1 cellular context compared by ENCODE assay signal in the genomic region with DNA sequence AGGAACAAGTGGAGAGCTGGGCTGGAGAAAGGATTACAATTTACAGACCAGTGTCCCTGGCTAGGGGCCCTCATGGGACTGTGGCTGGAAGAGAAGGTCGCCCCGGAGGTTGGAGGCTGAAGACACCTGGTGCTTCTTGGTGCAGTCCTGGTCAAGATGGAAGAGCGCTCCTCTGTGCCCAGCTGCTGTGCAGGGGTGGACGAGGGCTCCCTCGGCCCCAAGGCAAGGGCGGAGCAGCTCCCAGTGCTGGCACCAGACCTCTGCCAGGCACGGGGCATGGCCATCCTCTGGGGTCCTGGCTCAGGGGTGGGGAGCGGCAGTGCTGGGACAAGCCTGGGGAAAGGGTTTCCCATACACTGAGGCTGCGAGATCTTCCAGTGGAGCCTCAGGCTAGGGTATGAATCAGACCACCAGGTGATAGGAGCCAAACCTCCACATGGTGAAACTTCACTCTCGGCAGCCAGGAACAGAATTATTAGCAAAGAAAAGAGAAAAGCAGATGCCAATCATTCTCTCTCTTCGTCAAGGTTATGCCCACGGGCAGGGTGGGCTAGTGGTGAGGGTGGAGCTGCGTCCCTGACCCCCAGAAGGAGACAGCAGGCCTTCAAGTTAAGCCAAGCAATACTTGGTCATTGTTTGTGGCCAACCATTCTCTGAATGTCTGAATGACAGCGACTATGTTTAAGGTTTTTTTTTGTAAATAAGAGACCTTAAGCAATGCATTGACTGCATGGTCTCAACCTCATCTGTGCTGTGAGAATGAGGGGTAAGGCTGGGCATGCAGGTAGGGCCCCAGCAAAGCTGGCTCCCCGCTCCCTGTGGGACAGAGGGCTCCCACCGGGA.
TF ChIP-seq lines count a peak whose summit lies in the region.

No MANE protein-coding gene starts in this region.

TF ChIP-seq in K562, 482 proteins besides CTCF, POLR2A, EP300 and RAD21 (continued from another document and continues in another):
- TF ChIP-seq, protein P1, sequence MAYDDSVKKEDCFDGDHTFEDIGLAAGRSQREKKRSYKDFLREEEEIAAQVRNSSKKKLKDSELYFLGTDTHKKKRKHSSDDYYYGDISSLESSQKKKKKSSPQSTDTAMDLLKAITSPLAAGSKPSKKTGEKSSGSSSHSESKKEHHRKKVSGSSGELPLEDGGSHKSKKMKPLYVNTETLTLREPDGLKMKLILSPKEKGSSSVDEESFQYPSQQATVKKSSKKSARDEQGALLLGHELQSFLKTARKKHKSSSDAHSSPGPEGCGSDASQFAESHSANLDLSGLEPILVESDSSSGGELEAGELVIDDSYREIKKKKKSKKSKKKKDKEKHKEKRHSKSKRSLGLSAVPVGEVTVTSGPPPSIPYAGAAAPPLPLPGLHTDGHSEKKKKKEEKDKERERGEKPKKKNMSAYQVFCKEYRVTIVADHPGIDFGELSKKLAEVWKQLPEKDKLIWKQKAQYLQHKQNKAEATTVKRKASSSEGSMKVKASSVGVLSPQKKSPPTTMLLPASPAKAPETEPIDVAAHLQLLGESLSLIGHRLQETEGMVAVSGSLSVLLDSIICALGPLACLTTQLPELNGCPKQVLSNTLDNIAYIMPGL (CRISPR knock-in tag; IDR thresholded peaks at IDR 0.05): peak; percentile 41; the same call in 1 of the 2 replicates
- TF ChIP-seq, protein P2, sequence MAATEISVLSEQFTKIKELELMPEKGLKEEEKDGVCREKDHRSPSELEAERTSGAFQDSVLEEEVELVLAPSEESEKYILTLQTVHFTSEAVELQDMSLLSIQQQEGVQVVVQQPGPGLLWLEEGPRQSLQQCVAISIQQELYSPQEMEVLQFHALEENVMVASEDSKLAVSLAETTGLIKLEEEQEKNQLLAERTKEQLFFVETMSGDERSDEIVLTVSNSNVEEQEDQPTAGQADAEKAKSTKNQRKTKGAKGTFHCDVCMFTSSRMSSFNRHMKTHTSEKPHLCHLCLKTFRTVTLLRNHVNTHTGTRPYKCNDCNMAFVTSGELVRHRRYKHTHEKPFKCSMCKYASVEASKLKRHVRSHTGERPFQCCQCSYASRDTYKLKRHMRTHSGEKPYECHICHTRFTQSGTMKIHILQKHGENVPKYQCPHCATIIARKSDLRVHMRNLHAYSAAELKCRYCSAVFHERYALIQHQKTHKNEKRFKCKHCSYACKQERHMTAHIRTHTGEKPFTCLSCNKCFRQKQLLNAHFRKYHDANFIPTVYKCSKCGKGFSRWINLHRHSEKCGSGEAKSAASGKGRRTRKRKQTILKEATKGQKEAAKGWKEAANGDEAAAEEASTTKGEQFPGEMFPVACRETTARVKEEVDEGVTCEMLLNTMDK (IDR thresholded peaks at IDR 0.05; ENCODE audit: borderline replicate concordance, insufficient read depth, low read depth, low read length, poor library complexity, severe bottlenecking): no peak
- no peak for TF ChIP-seq TFAM (CRISPR knock-in tag; conservative IDR thresholded peaks at IDR 0.05)
- TF ChIP-seq, protein P3, sequence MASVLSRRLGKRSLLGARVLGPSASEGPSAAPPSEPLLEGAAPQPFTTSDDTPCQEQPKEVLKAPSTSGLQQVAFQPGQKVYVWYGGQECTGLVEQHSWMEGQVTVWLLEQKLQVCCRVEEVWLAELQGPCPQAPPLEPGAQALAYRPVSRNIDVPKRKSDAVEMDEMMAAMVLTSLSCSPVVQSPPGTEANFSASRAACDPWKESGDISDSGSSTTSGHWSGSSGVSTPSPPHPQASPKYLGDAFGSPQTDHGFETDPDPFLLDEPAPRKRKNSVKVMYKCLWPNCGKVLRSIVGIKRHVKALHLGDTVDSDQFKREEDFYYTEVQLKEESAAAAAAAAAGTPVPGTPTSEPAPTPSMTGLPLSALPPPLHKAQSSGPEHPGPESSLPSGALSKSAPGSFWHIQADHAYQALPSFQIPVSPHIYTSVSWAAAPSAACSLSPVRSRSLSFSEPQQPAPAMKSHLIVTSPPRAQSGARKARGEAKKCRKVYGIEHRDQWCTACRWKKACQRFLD (CRISPR knock-in tag; IDR thresholded peaks at IDR 0.05): no peak
- TF ChIP-seq, protein P4, sequence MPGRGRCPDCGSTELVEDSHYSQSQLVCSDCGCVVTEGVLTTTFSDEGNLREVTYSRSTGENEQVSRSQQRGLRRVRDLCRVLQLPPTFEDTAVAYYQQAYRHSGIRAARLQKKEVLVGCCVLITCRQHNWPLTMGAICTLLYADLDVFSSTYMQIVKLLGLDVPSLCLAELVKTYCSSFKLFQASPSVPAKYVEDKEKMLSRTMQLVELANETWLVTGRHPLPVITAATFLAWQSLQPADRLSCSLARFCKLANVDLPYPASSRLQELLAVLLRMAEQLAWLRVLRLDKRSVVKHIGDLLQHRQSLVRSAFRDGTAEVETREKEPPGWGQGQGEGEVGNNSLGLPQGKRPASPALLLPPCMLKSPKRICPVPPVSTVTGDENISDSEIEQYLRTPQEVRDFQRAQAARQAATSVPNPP (IDR thresholded peaks at IDR 0.05; ENCODE audit: borderline replicate concordance, insufficient read depth, insufficient read length): no peak
- TF ChIP-seq, protein P5, sequence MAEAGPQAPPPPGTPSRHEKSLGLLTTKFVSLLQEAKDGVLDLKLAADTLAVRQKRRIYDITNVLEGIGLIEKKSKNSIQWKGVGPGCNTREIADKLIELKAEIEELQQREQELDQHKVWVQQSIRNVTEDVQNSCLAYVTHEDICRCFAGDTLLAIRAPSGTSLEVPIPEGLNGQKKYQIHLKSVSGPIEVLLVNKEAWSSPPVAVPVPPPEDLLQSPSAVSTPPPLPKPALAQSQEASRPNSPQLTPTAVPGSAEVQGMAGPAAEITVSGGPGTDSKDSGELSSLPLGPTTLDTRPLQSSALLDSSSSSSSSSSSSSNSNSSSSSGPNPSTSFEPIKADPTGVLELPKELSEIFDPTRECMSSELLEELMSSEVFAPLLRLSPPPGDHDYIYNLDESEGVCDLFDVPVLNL (CRISPR knock-in tag; IDR thresholded peaks at IDR 0.05; ENCODE audit: low read depth): no peak
- TF ChIP-seq, protein P6, sequence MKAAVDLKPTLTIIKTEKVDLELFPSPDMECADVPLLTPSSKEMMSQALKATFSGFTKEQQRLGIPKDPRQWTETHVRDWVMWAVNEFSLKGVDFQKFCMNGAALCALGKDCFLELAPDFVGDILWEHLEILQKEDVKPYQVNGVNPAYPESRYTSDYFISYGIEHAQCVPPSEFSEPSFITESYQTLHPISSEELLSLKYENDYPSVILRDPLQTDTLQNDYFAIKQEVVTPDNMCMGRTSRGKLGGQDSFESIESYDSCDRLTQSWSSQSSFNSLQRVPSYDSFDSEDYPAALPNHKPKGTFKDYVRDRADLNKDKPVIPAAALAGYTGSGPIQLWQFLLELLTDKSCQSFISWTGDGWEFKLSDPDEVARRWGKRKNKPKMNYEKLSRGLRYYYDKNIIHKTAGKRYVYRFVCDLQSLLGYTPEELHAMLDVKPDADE (conservative IDR thresholded peaks at IDR 0.05; ENCODE audit: control insufficient read depth, low read depth, low read length): no peak
- no peak for TF ChIP-seq ZNF324 (CRISPR knock-in tag; IDR thresholded peaks at IDR 0.05)
- TF ChIP-seq ZNF146 (CRISPR knock-in tag; IDR thresholded peaks at IDR 0.05; ENCODE audit: unreplicated experiment): no peak
- no peak for TF ChIP-seq MEF2D (tag; conservative IDR thresholded peaks at IDR 0.05; ENCODE audit: low read depth)
- no peak for TF ChIP-seq ZBTB8A (IDR thresholded peaks at IDR 0.05; ENCODE audit: partially characterized antibody)
- no peak for TF ChIP-seq FOS (IDR thresholded peaks at IDR 0.05; ENCODE audit: extremely low read depth, insufficient read length)
- TF ChIP-seq GATAD2B (IDR thresholded peaks at IDR 0.05; ENCODE audit: borderline replicate concordance): no peak
- no peak for TF ChIP-seq CCAR2 (IDR thresholded peaks at IDR 0.05; ENCODE audit: low read depth, low read length)
- TF ChIP-seq CBFB (CRISPR knock-in tag; IDR thresholded peaks at IDR 0.05): no peak
- TF ChIP-seq SRSF7 (optimal IDR thresholded peaks at IDR 0.05; ENCODE audit: low read depth, low read length): no peak
- no peak; the same call in 1 of the 2 replicates for TF ChIP-seq PURB (CRISPR knock-in tag; IDR thresholded peaks at IDR 0.05; ENCODE audit: low read depth)
- TF ChIP-seq, protein P7, sequence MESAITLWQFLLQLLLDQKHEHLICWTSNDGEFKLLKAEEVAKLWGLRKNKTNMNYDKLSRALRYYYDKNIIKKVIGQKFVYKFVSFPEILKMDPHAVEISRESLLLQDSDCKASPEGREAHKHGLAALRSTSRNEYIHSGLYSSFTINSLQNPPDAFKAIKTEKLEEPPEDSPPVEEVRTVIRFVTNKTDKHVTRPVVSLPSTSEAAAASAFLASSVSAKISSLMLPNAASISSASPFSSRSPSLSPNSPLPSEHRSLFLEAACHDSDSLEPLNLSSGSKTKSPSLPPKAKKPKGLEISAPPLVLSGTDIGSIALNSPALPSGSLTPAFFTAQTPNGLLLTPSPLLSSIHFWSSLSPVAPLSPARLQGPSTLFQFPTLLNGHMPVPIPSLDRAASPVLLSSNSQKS (CRISPR knock-in tag; IDR thresholded peaks at IDR 0.05): no peak
- TF ChIP-seq TAF9B (IDR thresholded peaks at IDR 0.05; ENCODE audit: partially characterized antibody): no peak
- TF ChIP-seq NFE2 (IDR thresholded peaks at IDR 0.05; ENCODE audit: low read depth): no peak
- TF ChIP-seq HOXB6 (CRISPR knock-in tag; IDR thresholded peaks at IDR 0.05; ENCODE audit: borderline replicate concordance): no peak
- TF ChIP-seq, protein P8, sequence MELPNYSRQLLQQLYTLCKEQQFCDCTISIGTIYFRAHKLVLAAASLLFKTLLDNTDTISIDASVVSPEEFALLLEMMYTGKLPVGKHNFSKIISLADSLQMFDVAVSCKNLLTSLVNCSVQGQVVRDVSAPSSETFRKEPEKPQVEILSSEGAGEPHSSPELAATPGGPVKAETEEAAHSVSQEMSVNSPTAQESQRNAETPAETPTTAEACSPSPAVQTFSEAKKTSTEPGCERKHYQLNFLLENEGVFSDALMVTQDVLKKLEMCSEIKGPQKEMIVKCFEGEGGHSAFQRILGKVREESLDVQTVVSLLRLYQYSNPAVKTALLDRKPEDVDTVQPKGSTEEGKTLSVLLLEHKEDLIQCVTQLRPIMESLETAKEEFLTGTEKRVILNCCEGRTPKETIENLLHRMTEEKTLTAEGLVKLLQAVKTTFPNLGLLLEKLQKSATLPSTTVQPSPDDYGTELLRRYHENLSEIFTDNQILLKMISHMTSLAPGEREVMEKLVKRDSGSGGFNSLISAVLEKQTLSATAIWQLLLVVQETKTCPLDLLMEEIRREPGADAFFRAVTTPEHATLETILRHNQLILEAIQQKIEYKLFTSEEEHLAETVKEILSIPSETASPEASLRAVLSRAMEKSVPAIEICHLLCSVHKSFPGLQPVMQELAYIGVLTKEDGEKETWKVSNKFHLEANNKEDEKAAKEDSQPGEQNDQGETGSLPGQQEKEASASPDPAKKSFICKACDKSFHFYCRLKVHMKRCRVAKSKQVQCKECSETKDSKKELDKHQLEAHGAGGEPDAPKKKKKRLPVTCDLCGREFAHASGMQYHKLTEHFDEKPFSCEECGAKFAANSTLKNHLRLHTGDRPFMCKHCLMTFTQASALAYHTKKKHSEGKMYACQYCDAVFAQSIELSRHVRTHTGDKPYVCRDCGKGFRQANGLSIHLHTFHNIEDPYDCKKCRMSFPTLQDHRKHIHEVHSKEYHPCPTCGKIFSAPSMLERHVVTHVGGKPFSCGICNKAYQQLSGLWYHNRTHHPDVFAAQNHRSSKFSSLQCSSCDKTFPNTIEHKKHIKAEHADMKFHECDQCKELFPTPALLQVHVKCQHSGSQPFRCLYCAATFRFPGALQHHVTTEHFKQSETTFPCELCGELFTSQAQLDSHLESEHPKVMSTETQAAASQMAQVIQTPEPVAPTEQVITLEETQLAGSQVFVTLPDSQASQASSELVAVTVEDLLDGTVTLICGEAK (IDR thresholded peaks at IDR 0.05): no peak
- TF ChIP-seq, protein P8 (CRISPR knock-in tag; IDR thresholded peaks at IDR 0.05): no peak
- TF ChIP-seq ZEB2 (IDR thresholded peaks at IDR 0.05): no peak
- TF ChIP-seq, protein P9, sequence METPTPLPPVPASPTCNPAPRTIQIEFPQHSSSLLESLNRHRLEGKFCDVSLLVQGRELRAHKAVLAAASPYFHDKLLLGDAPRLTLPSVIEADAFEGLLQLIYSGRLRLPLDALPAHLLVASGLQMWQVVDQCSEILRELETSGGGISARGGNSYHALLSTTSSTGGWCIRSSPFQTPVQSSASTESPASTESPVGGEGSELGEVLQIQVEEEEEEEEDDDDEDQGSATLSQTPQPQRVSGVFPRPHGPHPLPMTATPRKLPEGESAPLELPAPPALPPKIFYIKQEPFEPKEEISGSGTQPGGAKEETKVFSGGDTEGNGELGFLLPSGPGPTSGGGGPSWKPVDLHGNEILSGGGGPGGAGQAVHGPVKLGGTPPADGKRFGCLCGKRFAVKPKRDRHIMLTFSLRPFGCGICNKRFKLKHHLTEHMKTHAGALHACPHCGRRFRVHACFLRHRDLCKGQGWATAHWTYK (CRISPR knock-in tag; IDR thresholded peaks at IDR 0.05): 0 out of 2 replicates have a peak, but pooled peaks have one; percentile 45
- no peak for TF ChIP-seq NFIC (IDR thresholded peaks at IDR 0.05)
- TF ChIP-seq BMI1 (IDR thresholded peaks at IDR 0.05; ENCODE audit: low read length): no peak
- TF ChIP-seq, protein P10, sequence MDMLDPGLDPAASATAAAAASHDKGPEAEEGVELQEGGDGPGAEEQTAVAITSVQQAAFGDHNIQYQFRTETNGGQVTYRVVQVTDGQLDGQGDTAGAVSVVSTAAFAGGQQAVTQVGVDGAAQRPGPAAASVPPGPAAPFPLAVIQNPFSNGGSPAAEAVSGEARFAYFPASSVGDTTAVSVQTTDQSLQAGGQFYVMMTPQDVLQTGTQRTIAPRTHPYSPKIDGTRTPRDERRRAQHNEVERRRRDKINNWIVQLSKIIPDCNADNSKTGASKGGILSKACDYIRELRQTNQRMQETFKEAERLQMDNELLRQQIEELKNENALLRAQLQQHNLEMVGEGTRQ (CRISPR knock-in tag; IDR thresholded peaks at IDR 0.05): no peak
- TF ChIP-seq GATA2 (CRISPR knock-in tag; IDR thresholded peaks at IDR 0.05): no peak
- no peak for TF ChIP-seq ZNF695 (CRISPR knock-in tag; IDR thresholded peaks at IDR 0.05)
- TF ChIP-seq KDM4B (IDR thresholded peaks at IDR 0.05; ENCODE audit: borderline replicate concordance in 2 of 2, low read depth in 1 of 2): no peak
- no peak for TF ChIP-seq ZNF507 (tag; conservative IDR thresholded peaks at IDR 0.05)
